8 cellular contexts compared by ENCODE assay signal in the genomic region with DNA sequence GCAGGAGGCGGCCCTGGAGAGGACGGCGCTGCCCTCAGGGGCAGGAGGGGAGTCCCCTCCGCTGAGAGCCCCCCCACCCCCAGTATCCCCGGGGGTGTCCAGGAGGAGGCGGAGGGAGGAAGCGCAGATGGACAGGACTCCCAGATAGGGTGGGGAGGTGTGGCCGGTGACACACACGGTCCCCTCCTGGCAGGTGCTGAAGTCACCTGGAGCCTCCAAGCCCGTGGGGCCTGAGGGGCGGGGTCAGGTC. TPM values are rescaled to one million over a fixed set of nuclear protein-coding genes. Genes with fewer than 3 reads are reported as not detected.
DNase-seq lines count a peak whose midpoint lies in the region; ATAC-seq, FAIRE-seq and TF ChIP-seq lines count a peak whose summit lies in the region.

No MANE protein-coding gene starts in this region.

- TF ChIP-seq EP300 in tibial nerve (IDR thresholded peaks at IDR 0.05): no peak

- peak; percentile 20 for ATAC-seq in left colon
- ATAC-seq in GM19035 (IDR thresholded peaks at IDR 0.05; ENCODE audit: unreplicated experiment): no peak
- no peak for ATAC-seq in GM21619 (IDR thresholded peaks at IDR 0.05; ENCODE audit: unreplicated experiment)

- no peak for TF ChIP-seq POLR2A in tibial nerve (IDR thresholded peaks at IDR 0.05)

- H3K36me3 Mint-ChIP-seq in astrocyte (ENCODE audit: low read depth, unreplicated experiment): no peaks in the 10 kb centered on the region

- peak overlapping the region; percentile 91 for H3K4me2 ChIP-seq in astrocyte (ENCODE audit: low read length)

- H3K27me3 Mint-ChIP-seq in astrocyte (ENCODE audit: low read depth, unreplicated experiment): peaks cover 7% of the 10 kb centered on the region

- H3K4me3 ChIP-seq in astrocyte (ENCODE audit: insufficient read depth, low read depth, low read length): peak overlapping the region; percentile 56
- H3K4me3 ChIP-seq in tibial nerve: peak overlapping the region; percentile 38 to 73 (median 62)

- WGBS in tibial nerve, 2 donors: 16% methylated on average over 11 of the region's 11 CpGs; no CpG with 5 or more reads in 1 of the 2 donors

- H4K20me1 ChIP-seq in astrocyte (ENCODE audit: insufficient read depth, low read length): peaks cover 23% of the 10 kb centered on the region

- H3K36me3 ChIP-seq in astrocyte (ENCODE audit: insufficient read depth, low read length) (no peaks in the 10 kb centered on the region), tibial nerve (no peaks in the 10 kb centered on the region)

- peaks cover 6% of the 10 kb centered on the region for H3K79me2 ChIP-seq in astrocyte (ENCODE audit: insufficient read depth, low read length)

- FAIRE-seq in astrocyte (lab: Jason Lieb, UNC): no peak

- no peaks in the 10 kb centered on the region for H3K27me3 ChIP-seq in astrocyte (ENCODE audit: insufficient read depth, low read length)
- no peaks in the 10 kb centered on the region for H3K27me3 ChIP-seq in tibial nerve

- H3K4me3 Mint-ChIP-seq in astrocyte (ENCODE audit: unreplicated experiment): peak overlapping the region; percentile 83

- H3K27ac Mint-ChIP-seq in astrocyte (ENCODE audit: unreplicated experiment): no peak overlapping the region

- no peaks in the 10 kb centered on the region for H3K9me3 Mint-ChIP-seq in astrocyte (ENCODE audit: unreplicated experiment)

- H3K9ac ChIP-seq in astrocyte (ENCODE audit: low read length): peak overlapping the region; percentile 57

- H3K9me3 ChIP-seq in astrocyte (ENCODE audit: insufficient read depth, low read depth, low read length) (no peaks in the 10 kb centered on the region), tibial nerve (no peaks in the 10 kb centered on the region)

- peaks cover 3% of the 10 kb centered on the region for H3K4me1 Mint-ChIP-seq in astrocyte (ENCODE audit: low read depth, unreplicated experiment)

- intact Hi-C loops in left colon (cut with DNase I, micrococcal nuclease): no loop called here

- H3K4me1 ChIP-seq in astrocyte (ENCODE audit: insufficient read depth, low read length) (peaks cover 13% of the 10 kb centered on the region), tibial nerve (peaks cover 0 to 32% (median 16%) of the 10 kb centered on the region in 4 donors)

- DNase-seq in activated T-cell treated with anti-CD3 and anti-CD28 coated beads for 1 hour (ENCODE audit: low read depth) (peak; percentile 41), astrocyte (ENCODE audit: low read depth) (no peak), left colon (no peak), tibial nerve (ENCODE audit: low spot score in 2 of 2) (no peak)
- DNase-seq in activated T-cell treated with anti-CD3 and anti-CD28 coated beads, Interleukin-2, amount 50 U/mL, for 48 hours: no peak
- no peak for DNase-seq in activated CD8-positive, alpha-beta memory T cell treated with anti-CD3 and anti-CD28 coated beads for 24 hours

- H2AFZ ChIP-seq in astrocyte (ENCODE audit: low read depth, low read length): no peak overlapping the region

- no peak for TF ChIP-seq CTCF in astrocyte (IDR thresholded peaks at IDR 0.05; ENCODE audit: insufficient read depth, low read depth, low read length)
- no peak for TF ChIP-seq CTCF in tibial nerve (IDR thresholded peaks at IDR 0.05)

- H3K27ac ChIP-seq in astrocyte (ENCODE audit: low read depth, low read length) (no peak overlapping the region), tibial nerve (peak overlapping the region in 1 of 4 donors; percentile 66)

RNA-seq across cellular contexts. Expression of a gene that starts 1.4 kb away (rescaled TPM):
- total RNA-seq in astrocyte (29.2 and 30.7 TPM in 2 replicates), left colon (1 to 10 TPM; 2.9 to 5.5 TPM), tibial nerve (10 to 100 TPM; 12.3 to 26.4 (median 15.5) TPM)

RNA-seq across cellular contexts. Expression of a gene that starts 6.2 kb away (rescaled TPM):
- total RNA-seq in astrocyte: 15.5 and 15.6 TPM in 2 replicates
- total RNA-seq in left colon: 10 to 100 TPM; 16.9 to 34.6 TPM
- total RNA-seq in tibial nerve: 10 to 100 TPM; 28.2 to 62.4 (median 46.7) TPM

RNA-seq across cellular contexts. Expression of a gene that starts 25.0 kb away (rescaled TPM):
- total RNA-seq in astrocyte (10.7 and 11.7 TPM in 2 replicates), left colon (10 to 100 TPM in 1 of 2 donors, 1 to 10 TPM in 1; 9.7 to 11.6 TPM), tibial nerve (10 to 100 TPM; 12.5 to 14.7 (median 13.7) TPM)

RNA-seq across cellular contexts. Expression of a gene that starts 44.6 kb away (rescaled TPM):
- 2.0 and 2.8 TPM in 2 replicates for total RNA-seq in astrocyte
- 1 to 10 TPM in 1 of 2 donors, not detected in 1; 8.9 TPM for total RNA-seq in left colon
- total RNA-seq in tibial nerve: 10 to 100 TPM in 3 of 4 donors, 1 to 10 TPM in 1; 8.0 to 61.2 (median 35.9) TPM

RNA-seq across cellular contexts. Expression of a gene that starts 55.9 kb away (rescaled TPM):
- total RNA-seq in astrocyte (30.0 and 32.5 TPM in 2 replicates), left colon (10 to 100 TPM; 52.2 to 69.5 TPM), tibial nerve (10 to 100 TPM; 36.9 to 71.1 (median 50.9) TPM)
